8 cellular contexts compared by ENCODE assay signal in genomic region chr19:12365372-12366162, GRCh38. TPM values are rescaled to one million over a fixed set of nuclear protein-coding genes. Genes with fewer than 3 reads are reported as not detected.
DNase-seq lines count a peak whose midpoint lies in the region; ATAC-seq and TF ChIP-seq lines count a peak whose summit lies in the region.

ZNF442 (minus strand) TSS chr19:12365683; CDS start chr19:12363631, 2,052 bp downstream.

- peaks cover 8% of the 10 kb centered on the region for H3K27me3 ChIP-seq in HUES6 (ENCODE audit: control insufficient read depth, insufficient read depth, low read length)
- H3K27me3 ChIP-seq in foreskin keratinocyte, result no peaks in the 10 kb centered on the region
- no peaks in the 10 kb centered on the region for H3K27me3 ChIP-seq in stomach

- TF ChIP-seq CTCF in Calu3 (IDR thresholded peaks at IDR 0.05; ENCODE audit: unreplicated experiment), result no peak
- peak; percentile 60 for TF ChIP-seq CTCF in foreskin keratinocyte (conservative IDR thresholded peaks at IDR 0.05)
- peak; percentile 62 for TF ChIP-seq CTCF in neural crest cell (conservative IDR thresholded peaks at IDR 0.05)
- peak in 5 of 7 experiments; percentile 50 to 65 (median 56) for TF ChIP-seq CTCF in stomach (IDR thresholded peaks at IDR 0.05)

- H3K36me3 ChIP-seq in HUES6 (ENCODE audit: control insufficient read depth, insufficient read depth, low read length) (no peaks in the 10 kb centered on the region), stomach (no peaks in the 10 kb centered on the region)

- H3K9me3 ChIP-seq in HUES6 (ENCODE audit: control insufficient read depth, insufficient read depth, low read depth, low read length) (peaks cover 33% of the 10 kb centered on the region), stomach (no peaks in the 10 kb centered on the region)

- 0 to 1% (median 0%) methylated on average over 15 to 38 of the region's 38 CpGs for WGBS in stomach, 5 donors

- intact Hi-C loops in Calu3 (cut with micrococcal nuclease; ENCODE audit: unreplicated experiment) (no loop called here), stomach (cut with DNase I; ENCODE audit: low total_unique reads) (no loop called here)

- H3K27me3 Mint-ChIP-seq in Calu3 (ENCODE audit: unreplicated experiment), result no peaks in the 10 kb centered on the region
- H3K27me3 Mint-ChIP-seq in neural crest cell (ENCODE audit: low read depth), result no peaks in the 10 kb centered on the region

- ATAC-seq in GM21381 (IDR thresholded peaks at IDR 0.05; ENCODE audit: unreplicated experiment) (peak; percentile 93), foreskin keratinocyte (peak; percentile 96)

- H3K4me1 Mint-ChIP-seq in Calu3 (ENCODE audit: low read depth, unreplicated experiment) (no peaks in the 10 kb centered on the region), neural crest cell (peaks cover 26% of the 10 kb centered on the region)

- CTCF ChIA-PET in Calu3 (lab: Charles Lee), result interaction anchor here (0.6 to 1.0 kb wide), 9 partner anchors 32 to 706 kb away, joined by 3 to 5 read pairs (median 3); partner anchors contain the start of genes ZNF136, ZNF20, ZNF563 and ZNF799

- DNase-seq in Calu3 (peak; percentile 86), SHP77 treated with DMSO at 0.1 percent for 48 hours (lab: John Stamatoyannopoulos, UW) (peak; percentile 64), foreskin keratinocyte (peak; percentile 86 to 92), neural crest cell (ENCODE audit: low read depth, low spot score) (peak; percentile 93), stomach (peak; percentile 95)
- peak; percentile 33 to 73 (median 63) for DNase-seq in activated naive CD4-positive, alpha-beta T cell (lab: John Stamatoyannopoulos, UW)

- no peaks in the 10 kb centered on the region for H3K4me1 ChIP-seq in HUES6 (ENCODE audit: control insufficient read depth, insufficient read depth, low read length)
- H3K4me1 ChIP-seq in foreskin keratinocyte, result no peaks in the 10 kb centered on the region
- H3K4me1 ChIP-seq in stomach, result peaks cover 0 to 21% (median 15%) of the 10 kb centered on the region in 4 donors

- peaks cover 15% of the 10 kb centered on the region for H3K36me3 Mint-ChIP-seq in Calu3 (ENCODE audit: insufficient read depth, unreplicated experiment)
- H3K36me3 Mint-ChIP-seq in neural crest cell (ENCODE audit: low read depth), result peaks cover 24% of the 10 kb centered on the region

- H3K9me3 Mint-ChIP-seq in Calu3 (ENCODE audit: low read depth, unreplicated experiment), result peaks cover 5% of the 10 kb centered on the region
- H3K9me3 Mint-ChIP-seq in neural crest cell, result peaks cover 12% of the 10 kb centered on the region

- no peak within 1 kb of the TSS for H3K27ac ChIP-seq in HUES6 (ENCODE audit: low read depth, low read length)
- no peak within 1 kb of the TSS for H3K27ac ChIP-seq in foreskin keratinocyte
- H3K27ac ChIP-seq in stomach, result peak within 1 kb of the TSS; percentile 78 to 93 (median 88)

- peak within 1 kb of the TSS; percentile 72 for H3K4me3 Mint-ChIP-seq in Calu3 (ENCODE audit: low read depth, unreplicated experiment)
- H3K4me3 Mint-ChIP-seq in neural crest cell, result peak within 1 kb of the TSS; percentile 99

- TF ChIP-seq POLR2A in stomach (IDR thresholded peaks at IDR 0.05), result peak in 2 of 4 donors; percentile 2 to 47

- H3K4me3 ChIP-seq in HUES6 (ENCODE audit: low read depth, low read length) (peak within 1 kb of the TSS; percentile 78), stomach (peak within 1 kb of the TSS; percentile 68 to 92 (median 84))

- peak within 1 kb of the TSS; percentile 36 for H3K27ac Mint-ChIP-seq in Calu3 (ENCODE audit: unreplicated experiment)
- H3K27ac Mint-ChIP-seq in neural crest cell (ENCODE audit: unreplicated experiment), result peak within 1 kb of the TSS; percentile 98

- peak within 1 kb of the TSS; percentile 67 for H3K9ac ChIP-seq in HUES6 (ENCODE audit: low read length)

- no TSS peak for BruUV-seq in Calu3 (replicated peaks; lab: Mats Ljungman, UMichigan)

- peak; percentile 5 for TF ChIP-seq EP300 in stomach (IDR thresholded peaks at IDR 0.05)

RNA-seq across cellular contexts. Expression of gene ZNF442, which starts in this region (rescaled TPM):
- total RNA-seq in Calu3 (2022) (1.3 and 1.4 TPM in 2 replicates), foreskin keratinocyte (0.78 and 0.99 TPM in 2 replicates), neural crest cell (5.6 and 6.8 TPM in 2 replicates), stomach (1 to 10 TPM in 4 of 5 donors, not detected in 1; 2.3 to 7.8 (median 3.0) TPM)
- polyA plus RNA-seq in foreskin keratinocyte (0.16 and 0.29 TPM in 2 replicates), stomach (1 to 10 TPM in 2 of 3 donors, under 1 TPM in 1; 0.31 to 2.0 (median 1.1) TPM)

Comparison
In these comparisons a context has a peak if more than half of its experiments do, and no peak if none do; other contexts are left out.
1. Peak in DNase-seq and ATAC-seq in foreskin keratinocyte; RNA of the gene not detected or under 1 TPM.
2. H3K27ac ChIP-seq: peak in stomach (5 of 5); none in HUES6 (single experiment) and foreskin keratinocyte (single experiment).
3. Peak in every context shown above with its lines, with median percentiles within 50 percentile points of each other: DNase-seq.